9 cellular contexts compared by ENCODE assay signal in genomic region chr15:59294961-59295741, GRCh38.
DNase-seq lines count a peak whose midpoint lies in the region; ATAC-seq and TF ChIP-seq lines count a peak whose summit lies in the region.
"Had no signal": no experiment of that assay in that cellular context is flagged by ENCODE, and none has a peak within 500 bp of the region (broad histone marks: within the 10 kb centered on the region; RNA-seq: fewer than 3 reads in every experiment).

No MANE protein-coding gene starts in this region.

- H3K27me3 ChIP-seq in Karpas-422 (ENCODE audit: low read length) (0 out of 2 replicates have a peak, but pooled peaks cover 3% of the 10 kb centered on the region), tibial nerve (no peaks in the 10 kb centered on the region)

- no peaks in the 10 kb centered on the region for H3K79me2 ChIP-seq in Karpas-422 (ENCODE audit: low read length)

- H3K36me3 ChIP-seq in Karpas-422 (ENCODE audit: insufficient read depth, low read length) (no peaks in the 10 kb centered on the region), tibial nerve (no peaks in the 10 kb centered on the region)

- H3K4me3 Mint-ChIP-seq in MCF 10A (ENCODE audit: unreplicated experiment): peak overlapping the region; percentile 59

- peaks cover 7% of the 10 kb centered on the region for H3K36me3 Mint-ChIP-seq in MCF 10A (ENCODE audit: insufficient read depth, unreplicated experiment)

- H2AFZ ChIP-seq in Karpas-422 (ENCODE audit: low read length): peak overlapping the region; percentile 61; the same call in 1 of the 2 replicates

- no peaks in the 10 kb centered on the region for H4K20me1 ChIP-seq in Karpas-422 (ENCODE audit: insufficient read depth, low read depth, low read length)

- no peak overlapping the region for H3K27ac ChIP-seq in Karpas-422 (ENCODE audit: low read length)
- peak overlapping the region; percentile 55 to 94 (median 80) for H3K27ac ChIP-seq in tibial nerve

- DNase-seq in Karpas-422 (no peak), MCF 10A (ENCODE audit: unreplicated experiment) (peak; percentile 83), left kidney (ENCODE audit: low read depth, low spot score) (peak; percentile 55), tibial nerve (ENCODE audit: low spot score in 2 of 2) (peak in 1 of 2 donors; percentile 18), cortex of kidney (lab: John Stamatoyannopoulos, UW) (no peak), NCI-H748 treated with DMSO at 0.1 percent for 48 hours (lab: John Stamatoyannopoulos, UW) (no peak)
- DNase-seq: activated T-cell treated with anti-CD3 and anti-CD28 coated beads for 4 hours, NCI-H1092 treated with DMSO at 0.1 percent for 48 hours had no signal

- peaks cover 68% of the 10 kb centered on the region for H3K4me1 ChIP-seq in Karpas-422 (ENCODE audit: low read length)
- peaks cover 0 to 87% (median 62%) of the 10 kb centered on the region in 4 donors for H3K4me1 ChIP-seq in tibial nerve

- ATAC-seq in HG02759 (IDR thresholded peaks at IDR 0.05; ENCODE audit: unreplicated experiment): no peak

- POLR2A ChIA-PET in MCF 10A (lab: Yijun Ruan, JAX): interaction anchor here (0.5 to 8.4 kb wide), 22 partner anchors 9 to 1184 kb away, joined by 3 to 120 read pairs (median 4); partner anchors contain the start of genes ICE2 and MYO1E

- no peak overlapping the region for H3K4me3 ChIP-seq in Karpas-422 (ENCODE audit: low read length)
- H3K4me3 ChIP-seq in tibial nerve: peak overlapping the region in 1 of 4 donors; percentile 10

- BruUV-seq in MCF 10A (replicated peaks; lab: Mats Ljungman, UMichigan): TSS peak; percentile 42

- H3K9me3 ChIP-seq in Karpas-422 (ENCODE audit: low read length) (no peaks in the 10 kb centered on the region), tibial nerve (no peaks in the 10 kb centered on the region)

- 50 to 52% methylated on average over 14 of the region's 14 CpGs for WGBS in tibial nerve, 2 donors

- no peaks in the 10 kb centered on the region for H3K27me3 Mint-ChIP-seq in MCF 10A (ENCODE audit: insufficient read depth, unreplicated experiment)

- intact Hi-C loops in MCF 10A (cut with micrococcal nuclease): loop anchor here (1.0 to 5.0 kb wide), 3 partner anchors 11 to 77 kb away; partner anchors contain the start of gene MYO1E

- TF ChIP-seq EP300 in tibial nerve (IDR thresholded peaks at IDR 0.05): peak in 1 of 2 donors; percentile 45

- H3K27ac Mint-ChIP-seq in MCF 10A (ENCODE audit: low read depth, unreplicated experiment): peak overlapping the region; percentile 87

- TF ChIP-seq CTCF in MCF 10A (IDR thresholded peaks at IDR 0.05; ENCODE audit: unreplicated experiment) (no peak), tibial nerve (IDR thresholded peaks at IDR 0.05) (no peak)

- H3K9me2 ChIP-seq in Karpas-422 (replicated peaks; ENCODE audit: insufficient read depth, low read length): no peaks in the 10 kb centered on the region

- peaks cover 52% of the 10 kb centered on the region for H3K4me1 Mint-ChIP-seq in MCF 10A (ENCODE audit: insufficient read depth, unreplicated experiment)

- H3K9me3 Mint-ChIP-seq in MCF 10A (ENCODE audit: unreplicated experiment): no peaks in the 10 kb centered on the region

- H3K9ac ChIP-seq in Karpas-422 (ENCODE audit: low read length): no peak overlapping the region

- TF ChIP-seq POLR2A in tibial nerve (IDR thresholded peaks at IDR 0.05): no peak

- CTCF ChIA-PET in MCF 10A (lab: Yijun Ruan, JAX): interaction anchor here (0.5 to 3.0 kb wide), 6 partner anchors 10 to 368 kb away, joined by 3 to 26 read pairs (median 4); no protein-coding TSS in a partner anchor

- H3K4me2 ChIP-seq in Karpas-422 (ENCODE audit: low read depth, low read length, poor library complexity, severe bottlenecking): peak overlapping the region; percentile 12

Comparison
In these comparisons a context has a peak if more than half of its experiments do, and no peak if none do; other contexts are left out.
1. DNase-seq: peak in MCF 10A (single experiment) and left kidney (single experiment); none in Karpas-422 (single experiment), cortex of kidney (single experiment) and NCI-H748 treated with DMSO at 0.1 percent for 48 hours (single experiment).